15 cellular contexts compared by ENCODE assay signal in genomic region chr6:157732416-157733161, GRCh38.
DNase-seq lines count a peak whose midpoint lies in the region; ATAC-seq, FAIRE-seq and TF ChIP-seq lines count a peak whose summit lies in the region.
"Had no signal": no experiment of that assay in that cellular context is flagged by ENCODE, and none has a peak within 500 bp of the region (broad histone marks: within the 10 kb centered on the region; RNA-seq: fewer than 3 reads in every experiment).

No MANE protein-coding gene starts in this region.

- H3K27ac Mint-ChIP-seq in Caco-2 (ENCODE audit: unreplicated experiment), result peak overlapping the region; percentile 52

- intact Hi-C loops in Caco-2 (cut with micrococcal nuclease; ENCODE audit: unreplicated experiment), result no loop called here
- intact Hi-C loops in K562 (cut with micrococcal nuclease), result no loop called here
- intact Hi-C loops in upper lobe of right lung (cut with DNase I), result no loop called here

- no peak for FAIRE-seq in K562 (lab: Jason Lieb, UNC)
- FAIRE-seq: A204.1, H54 had no signal

- no peaks in the 10 kb centered on the region for H3K36me3 Mint-ChIP-seq in Caco-2 (ENCODE audit: insufficient read depth, unreplicated experiment)
- H3K36me3 Mint-ChIP-seq: CD4-positive, alpha-beta memory T cell had no signal

- TF ChIP-seq RAD21 in K562 (CRISPR knock-in tag; conservative IDR thresholded peaks at IDR 0.05 in 1 of 2, IDR thresholded peaks at IDR 0.05 in 1 of 2), result no peak

- H3K79me2 ChIP-seq in K562 (ENCODE audit: control insufficient read depth, insufficient read depth, low read length), result no peaks in the 10 kb centered on the region

- no peaks in the 10 kb centered on the region for H3K27me3 Mint-ChIP-seq in Caco-2 (ENCODE audit: insufficient read depth, unreplicated experiment)

- H3K4me3 ChIP-seq in Caco-2 (ENCODE audit: low read depth, low read length) (no peak overlapping the region), K562 (no peak overlapping the region), upper lobe of right lung (no peak overlapping the region)

- no peak overlapping the region for H3K4me2 ChIP-seq in K562 (ENCODE audit: insufficient read depth, low read length)

- in situ Hi-C loops in K562 (cut with MboI), result no loop called here

- no peak overlapping the region for H3K4me3 Mint-ChIP-seq in Caco-2 (ENCODE audit: unreplicated experiment)
- H3K4me3 Mint-ChIP-seq: CD4-positive, alpha-beta memory T cell had no signal

- no peaks in the 10 kb centered on the region for H3K9me1 ChIP-seq in K562 (ENCODE audit: control insufficient read depth, insufficient read depth, low read length)

- H3K4me1 Mint-ChIP-seq in Caco-2 (ENCODE audit: low read depth, unreplicated experiment), result no peaks in the 10 kb centered on the region
- H3K4me1 Mint-ChIP-seq: CD4-positive, alpha-beta memory T cell had no signal

- H4K20me1 ChIP-seq in K562 (replicated peaks; ENCODE audit: control insufficient read depth, insufficient read depth, low read length), result no peaks in the 10 kb centered on the region

- H3K9ac ChIP-seq in K562 (ENCODE audit: insufficient read depth in 1 of 2, low read depth in 2 of 2, low read length in 2 of 2), result peak overlapping the region in 1 of 2 experiments; percentile 29; a peak in 1 of 4 replicates

- H3K36me3 ChIP-seq in Caco-2 (ENCODE audit: control insufficient read depth, insufficient read depth, low read length), result no peaks in the 10 kb centered on the region
- H3K36me3 ChIP-seq in K562 (ENCODE audit: control insufficient read depth, insufficient read depth, low read length), result no peaks in the 10 kb centered on the region
- H3K36me3 ChIP-seq in upper lobe of right lung, result no peaks in the 10 kb centered on the region
- H3K36me3 ChIP-seq: BE2C had no signal

- CTCF ChIA-PET in Caco-2 (lab: Charles Lee) (no interaction called here), K562 (lab: Yijun Ruan, JAX; ENCODE audit: low intra/inter-chr PET ratio) (no interaction called here)

- BruUV-seq in Caco-2 (replicated peaks; lab: Mats Ljungman, UMichigan), result no TSS peak
- no TSS peak for BruUV-seq in K562 (replicated peaks; lab: Mats Ljungman, UMichigan)

- peak overlapping the region; percentile 23; the same call in 1 of the 2 replicates for H2AFZ ChIP-seq in K562 (ENCODE audit: low read depth, low read length)

- ATAC-seq in K562, result no peak; the same call in 2 of the 3 replicates
- ATAC-seq in upper lobe of right lung, result no peak
- no peak for ATAC-seq in left lobe of liver
- ATAC-seq in GM19023 (IDR thresholded peaks at IDR 0.05; ENCODE audit: unreplicated experiment), result no peak

- no peak for TF ChIP-seq EP300 in K562 (IDR thresholded peaks at IDR 0.05; ENCODE audit: low read length)

- no peaks in the 10 kb centered on the region for H3K27me3 ChIP-seq in Caco-2 (replicated peaks; ENCODE audit: control insufficient read depth, insufficient read depth, low read length)
- no peaks in the 10 kb centered on the region for H3K27me3 ChIP-seq in K562 (ENCODE audit: control insufficient read depth in 2 of 2, insufficient read depth in 2 of 2, low read length in 2 of 2)
- H3K27me3 ChIP-seq in upper lobe of right lung, result no peaks in the 10 kb centered on the region
- H3K27me3 ChIP-seq: BE2C had no signal

- H3K9me3 ChIP-seq in Caco-2 (no peaks in the 10 kb centered on the region), K562 (replicated peaks; ENCODE audit: control insufficient read depth, insufficient read depth, low read depth, low read length) (no peaks in the 10 kb centered on the region), upper lobe of right lung (no peaks in the 10 kb centered on the region)
- H3K9me3 ChIP-seq: BE2C had no signal

- peaks cover 7% of the 10 kb centered on the region for H3K9me3 Mint-ChIP-seq in Caco-2 (ENCODE audit: unreplicated experiment)

- H3K4me1 ChIP-seq in Caco-2 (peaks cover 9% of the 10 kb centered on the region), K562 (replicated peaks in 1 of 2; ENCODE audit: control insufficient read depth in 2 of 2, insufficient read depth in 2 of 2, low read length in 2 of 2) (peaks cover 3 to 4% of the 10 kb centered on the region in 2 experiments; a peak in 3 of 5 replicates), upper lobe of right lung (no peaks in the 10 kb centered on the region)

- no peak for TF ChIP-seq CTCF in Caco-2 (IDR thresholded peaks at IDR 0.05; ENCODE audit: insufficient read depth in 1 of 2, low read depth in 1 of 2, low read length in 1 of 2, severe bottlenecking in 1 of 2, unreplicated experiment in 1 of 2)
- TF ChIP-seq CTCF in K562 (IDR thresholded peaks at IDR 0.05 in 2 of 3, conservative IDR thresholded peaks at IDR 0.05 in 1 of 3; ENCODE audit: insufficient read depth in 2 of 3, low read depth in 1 of 3, low read length in 3 of 3), result no peak
- no peak for TF ChIP-seq CTCF in upper lobe of right lung (IDR thresholded peaks at IDR 0.05)

- H3K27ac ChIP-seq in K562 (ENCODE audit: extremely low read depth, low read depth, low read length) (no peak overlapping the region), upper lobe of right lung (no peak overlapping the region)
- H3K27ac ChIP-seq: C4-2B, HL-60 had no signal

- no peak for TF ChIP-seq POLR2A in K562 (conservative IDR thresholded peaks at IDR 0.05)

- no peak for DNase-seq in Caco-2
- DNase-seq in K562 (ENCODE audit: extremely low read depth in 1 of 4, low spot score in 3 of 4), result no peak
- DNase-seq in fibroblast of gingiva (ENCODE audit: low read depth), result peak; percentile 70
- peak; percentile 25 for DNase-seq in upper lobe of right lung
- no peak for DNase-seq in dedifferentiated amniotic fluid mesenchymal stem cell (ENCODE audit: extremely low spot score)
- DNase-seq in left lobe of liver (ENCODE audit: low spot score), result no peak
- DNase-seq: BE2C; CD4-positive, alpha-beta memory T cell; DND-41; GF-D8 had no signal

- POLR2A ChIA-PET in Caco-2 (lab: Charles Lee) (no interaction called here), K562 (lab: Yijun Ruan, JAX) (interaction anchor here (0.6 to 1.3 kb wide), 3 partner anchors 13 to 152 kb away, joined by 3 read pairs; no protein-coding TSS in a partner anchor)

- WGBS in K562 (ENCODE audit: insufficient coverage, low coverage, missing lambda C conversion rate), result 51% methylated on average over 8 of the region's 8 CpGs

TF ChIP-seq in K562, 482 proteins besides CTCF, POLR2A, EP300 and RAD21:
- TF ChIP-seq MAFG (tag; conservative IDR thresholded peaks at IDR 0.05), result peak; percentile 35; the same call in 1 of the 2 replicates
- no peak for TF ChIP-seq ZNF212 (CRISPR knock-in tag; IDR thresholded peaks at IDR 0.05)
- no peak for TF ChIP-seq BRD9 (IDR thresholded peaks at IDR 0.05; ENCODE audit: low read depth, partially characterized antibody)
- TF ChIP-seq ZNF316 (IDR thresholded peaks at IDR 0.05), result peak; percentile 85
- TF ChIP-seq CEBPB (tag; IDR thresholded peaks at IDR 0.05), result peak; percentile 11; the same call in 1 of the 2 replicates
- peak; percentile 71; the same call in 1 of the 2 replicates for TF ChIP-seq C11orf30 (IDR thresholded peaks at IDR 0.05; ENCODE audit: low read depth)
- TF ChIP-seq E2F3 (CRISPR knock-in tag; IDR thresholded peaks at IDR 0.05), result no peak
- TF ChIP-seq HOMEZ (CRISPR knock-in tag; IDR thresholded peaks at IDR 0.05), result no peak

Comparison
In these comparisons a context has a peak if more than half of its experiments do, and no peak if none do; other contexts are left out.
1. DNase-seq: peak in fibroblast of gingiva (single experiment) and upper lobe of right lung (single experiment); none in Caco-2 (0 of 2), K562 (0 of 4), dedifferentiated amniotic fluid mesenchymal stem cell (single experiment) and left lobe of liver (single experiment).